Comparison of ENCODE assay signal across 13 cellular contexts in the genomic region with DNA sequence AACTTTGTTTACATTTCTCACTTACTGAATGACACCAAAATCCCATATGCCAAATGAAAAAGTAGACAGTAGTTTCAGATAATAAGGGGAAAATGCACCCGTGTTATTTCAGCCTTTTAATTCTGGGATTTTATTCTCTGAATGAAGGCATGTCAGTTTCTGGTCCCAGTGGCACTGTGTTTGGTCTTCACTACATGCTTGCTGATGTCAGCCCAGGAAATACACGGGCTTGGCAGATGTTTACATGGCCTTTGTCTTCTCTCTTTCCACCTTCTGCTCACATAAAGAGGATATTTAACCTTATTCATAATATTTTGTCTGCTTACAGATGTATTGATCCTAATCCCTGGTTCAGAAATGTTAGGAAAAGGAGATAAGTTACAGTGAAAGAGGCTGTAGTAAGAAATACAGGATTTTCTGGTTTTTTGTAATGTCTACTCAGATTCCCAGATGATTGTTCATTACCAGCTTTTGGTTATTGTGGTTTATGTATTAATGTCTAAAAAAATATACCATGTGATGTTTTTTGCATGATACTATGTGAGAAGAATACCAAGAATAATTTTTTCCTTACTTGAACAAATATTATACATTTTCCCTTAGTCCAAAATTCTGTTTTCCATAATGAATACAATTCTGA. TPM values are rescaled to one million over a fixed set of nuclear protein-coding genes. Genes with fewer than 3 reads are reported as not detected.
DNase-seq lines count a peak whose midpoint lies in the region; ATAC-seq and TF ChIP-seq lines count a peak whose summit lies in the region.
"Had no signal": no experiment of that assay in that cellular context is flagged by ENCODE, and none has a peak within 500 bp of the region (broad histone marks: within the 10 kb centered on the region; RNA-seq: fewer than 3 reads in every experiment).

No MANE protein-coding gene starts in this region.

- WGBS in smooth muscle cell (ENCODE audit: low lambda C conversion rate): 14% methylated on average over 2 of the region's 2 CpGs

- TF ChIP-seq CTCF in WI38 (IDR thresholded peaks at IDR 0.05; ENCODE audit: low read depth, low read length) (no peak), smooth muscle cell (IDR thresholded peaks at IDR 0.05; ENCODE audit: borderline replicate concordance, insufficient read depth, poor library complexity, severe bottlenecking) (no peak)

- H3K9me3 ChIP-seq in smooth muscle cell (replicated peaks; ENCODE audit: low read depth): no peaks in the 10 kb centered on the region

- H3K4me3 ChIP-seq in WI38 (ENCODE audit: low read depth, low read length): peak overlapping the region; percentile 7; the same call in 1 of the 2 replicates
- H3K4me3 ChIP-seq in smooth muscle cell: peak overlapping the region; percentile 3

- H3K4me1 ChIP-seq in smooth muscle cell (ENCODE audit: low read depth): peaks cover 11% of the 10 kb centered on the region

- H3K36me3 ChIP-seq in smooth muscle cell (ENCODE audit: low read depth): no peaks in the 10 kb centered on the region

- H4K20me1 ChIP-seq in smooth muscle cell (ENCODE audit: low read depth): peaks cover 14% of the 10 kb centered on the region

- no peak overlapping the region for H2AFZ ChIP-seq in smooth muscle cell (ENCODE audit: low read depth)

- H3K9ac ChIP-seq in smooth muscle cell (ENCODE audit: low read depth): peak overlapping the region; percentile 53

- H3K79me2 ChIP-seq in smooth muscle cell (ENCODE audit: low read depth): peaks cover 88% of the 10 kb centered on the region

- no peak for ATAC-seq in HG02870 (IDR thresholded peaks at IDR 0.05; ENCODE audit: unreplicated experiment)
- no peak for ATAC-seq in HG02798 (IDR thresholded peaks at IDR 0.05; ENCODE audit: poor library complexity, unreplicated experiment)
- ATAC-seq in GM18498 (IDR thresholded peaks at IDR 0.05; ENCODE audit: unreplicated experiment): no peak
- ATAC-seq: natural killer cell treated with Interleukin-12 subunit alpha and Interleukin-12 subunit beta and Interleukin-15 and Interleukin-18, amount 100 ng/mL, for 72 hours had no signal

- H3F3A ChIP-seq in smooth muscle cell (ENCODE audit: low read depth): peaks cover 7% of the 10 kb centered on the region

- no peaks in the 10 kb centered on the region for H3K27me3 ChIP-seq in smooth muscle cell (ENCODE audit: low read depth)

- peak overlapping the region; percentile 91 for H3K27ac ChIP-seq in smooth muscle cell (ENCODE audit: low read depth)

- peak overlapping the region; percentile 75 for H3K4me2 ChIP-seq in smooth muscle cell

- peak; percentile 77 for DNase-seq in HCEC 1CT
- DNase-seq in fibroblast of the conjunctiva (ENCODE audit: low read depth): peak; percentile 34
- no peak for DNase-seq in smooth muscle cell (lab: John Stamatoyannopoulos, UW; ENCODE audit: unreplicated experiment)
- no peak for DNase-seq in NCI-H1417 treated with DMSO at 0.1 percent for 48 hours (lab: John Stamatoyannopoulos, UW)
- DNase-seq: activated CD8-positive, alpha-beta memory T cell treated with anti-CD3 and anti-CD28 coated beads for 24 hours; hypothalamus; NCI-H2171; stimulated activated CD4-positive, alpha-beta T cell treated with anti-CD3 and anti-CD28 coated beads, Interleukin-4, amount 100 ng/mL, for 24 hours had no signal

RNA-seq across cellular contexts. Expression of a gene that starts 27.7 kb away (rescaled TPM):
- 76.2 and 93.1 TPM in 2 replicates for total RNA-seq in smooth muscle cell
- polyA plus RNA-seq in smooth muscle cell: 35.0 and 38.6 TPM in 2 replicates

Comparison
In these comparisons a context has a peak if more than half of its experiments do, and no peak if none do; other contexts are left out.
1. DNase-seq: peak in HCEC 1CT (single experiment) and fibroblast of the conjunctiva (single experiment); none in smooth muscle cell (single experiment) and NCI-H1417 treated with DMSO at 0.1 percent for 48 hours (single experiment).